8 cellular contexts compared by ENCODE assay signal in genomic region chr19:38850976-38851621, GRCh38. TPM values are rescaled to one million over a fixed set of nuclear protein-coding genes. Genes with fewer than 3 reads are reported as not detected.
DNase-seq lines count a peak whose midpoint lies in the region; FAIRE-seq and TF ChIP-seq lines count a peak whose summit lies in the region.

No MANE protein-coding gene starts in this region.

- TF ChIP-seq CTCF in thyroid gland (IDR thresholded peaks at IDR 0.05), result no peak

- peak; percentile 22; the same call in 1 of the 2 replicates for TF ChIP-seq POLR2A in GM12892 (IDR thresholded peaks at IDR 0.05; ENCODE audit: low read depth, low read length)
- no peak for TF ChIP-seq POLR2A in thyroid gland (IDR thresholded peaks at IDR 0.05)

- no peaks in the 10 kb centered on the region for H3K27me3 ChIP-seq in duodenal mucosa (ENCODE audit: control insufficient read depth in 1 of 2, insufficient read depth in 2 of 2, low read length in 2 of 2)
- no peaks in the 10 kb centered on the region for H3K27me3 ChIP-seq in thyroid gland

- intact Hi-C loops in thyroid gland (cut with DNase I), result no loop called here

- peak overlapping the region; percentile 96 to 99 for H3K9ac ChIP-seq in duodenal mucosa (ENCODE audit: low read depth in 1 of 2, low read length in 2 of 2)

- H3K9me3 ChIP-seq in duodenal mucosa (ENCODE audit: control insufficient read depth in 1 of 2, low read length in 2 of 2) (no peaks in the 10 kb centered on the region), thyroid gland (no peaks in the 10 kb centered on the region)

- peaks cover 16 to 18% of the 10 kb centered on the region in 2 donors for H3K36me3 ChIP-seq in duodenal mucosa (ENCODE audit: control insufficient read depth in 1 of 2, insufficient read depth in 2 of 2, low read length in 2 of 2)
- H3K36me3 ChIP-seq in thyroid gland, result peaks cover 14 to 18% of the 10 kb centered on the region in 2 donors

- WGBS in thyroid gland, 2 donors, result 2 to 4% methylated on average over 32 to 34 of the region's 40 CpGs

- H3K4me3 ChIP-seq in duodenal mucosa (ENCODE audit: low read depth in 1 of 2, low read length in 2 of 2) (peak overlapping the region; percentile 76 to 86), thyroid gland (replicated peaks in 1 of 3) (peak overlapping the region; percentile 3 to 59 (median 54))

- DNase-seq in GM12892 (ENCODE audit: insufficient read length) (no peak), T-helper 2 cell (peak in 3 of 5 experiments; percentile 15 to 52 (median 25)), midbrain (lab: John Stamatoyannopoulos, UW) (peak; percentile 39), thyroid gland (peak in 1 of 2 donors; percentile 18), epidermal melanocyte (ENCODE audit: insufficient read length, low spot score) (no peak), NCI-H748 treated with DMSO at 0.1 percent for 48 hours (lab: John Stamatoyannopoulos, UW) (no peak), AML-193 (lab: John Stamatoyannopoulos, UW) (no peak)

- H3K27ac ChIP-seq in duodenal mucosa (ENCODE audit: low read depth, low read length), result peak overlapping the region; percentile 98
- peak overlapping the region; percentile 96 to 100 (median 98) for H3K27ac ChIP-seq in thyroid gland

- no peak for FAIRE-seq in GM12892 (lab: Jason Lieb, UNC)

- H3K4me1 ChIP-seq in duodenal mucosa (ENCODE audit: control insufficient read depth in 1 of 2, insufficient read depth in 2 of 2, low read length in 2 of 2) (peaks cover 23 to 42% of the 10 kb centered on the region in 2 donors), thyroid gland (peaks cover 26 to 27% of the 10 kb centered on the region in 2 donors)

RNA-seq across cellular contexts. Expression of gene HNRNPL, which starts 1.3 kb away (rescaled TPM):
- 282 TPM for polyA plus RNA-seq in GM12892 (2012; ENCODE audit: missing spikeins)
- 100 to 1,000 TPM; 181 to 247 (median 232) TPM for total RNA-seq in thyroid gland

RNA-seq across cellular contexts. Expression of gene ECH1, which starts 19.5 kb away (rescaled TPM):
- polyA plus RNA-seq in GM12892 (2012; ENCODE audit: missing spikeins), result 165 TPM
- total RNA-seq in thyroid gland, result 100 to 1,000 TPM in 3 of 4 donors, 10 to 100 TPM in 1; 89.3 to 131 (median 130) TPM

RNA-seq across cellular contexts. Expression of gene RINL, which starts 27.0 kb away (rescaled TPM):
- 31.9 TPM for polyA plus RNA-seq in GM12892 (2012; ENCODE audit: missing spikeins)
- 10 to 100 TPM in 3 of 4 donors, 1 to 10 TPM in 1; 6.4 to 18.7 (median 13.5) TPM for total RNA-seq in thyroid gland

RNA-seq across cellular contexts. Expression of gene LGALS4, which starts 38.4 kb away (rescaled TPM):
- 0.78 TPM for polyA plus RNA-seq in GM12892 (2012; ENCODE audit: missing spikeins)
- 1 to 10 TPM in 2 of 4 donors, not detected in 2; 1.6 TPM for total RNA-seq in thyroid gland

RNA-seq across cellular contexts. Expression of gene SIRT2, which starts 48.3 kb away (rescaled TPM):
- polyA plus RNA-seq in GM12892 (2012; ENCODE audit: missing spikeins), result 19.7 TPM
- 100 to 1,000 TPM in 1 of 4 donors, 10 to 100 TPM in 3; 69.6 to 107 (median 90.7) TPM for total RNA-seq in thyroid gland

Comparison
In these comparisons a context has a peak if more than half of its experiments do, and no peak if none do; other contexts are left out.
1. DNase-seq: peak in T-helper 2 cell (3 of 5) and midbrain (single experiment); none in GM12892 (single experiment), epidermal melanocyte (single experiment), NCI-H748 treated with DMSO at 0.1 percent for 48 hours (single experiment) and AML-193 (0 of 2).